ENCODE assay signal across 1 cellular context in genomic region chr3:73781536-73781935, GRCh38.
TF ChIP-seq lines count a peak whose summit lies in the region.

No MANE protein-coding gene starts in this region.

TF ChIP-seq in GM23338, 12 proteins besides CTCF, POLR2A, EP300 and RAD21 (continued from another document):
- no peak for TF ChIP-seq REST (IDR thresholded peaks at IDR 0.05; ENCODE audit: unreplicated experiment)
